Comparison of ENCODE assay signal across 8 cellular contexts in genomic region chr10:33335800-33336605, GRCh38. TPM values are rescaled to one million over a fixed set of nuclear protein-coding genes. Genes with fewer than 3 reads are reported as not detected.
A peak's percentile ranks its signal among the peaks of the same experiment; 100 is the strongest.
DNase-seq lines count a peak whose midpoint lies in the region; ATAC-seq and TF ChIP-seq lines count a peak whose summit lies in the region.

No MANE protein-coding gene starts in this region.

- DNase-seq in NCI-H1417 (lab: John Stamatoyannopoulos, UW), result peak; percentile 8 to 54 (median 36)
- no peak for DNase-seq in NCI-H1417 treated with DMSO at 0.1 percent for 48 hours (lab: John Stamatoyannopoulos, UW)
- DNase-seq in SJCRH30, result peak; percentile 21 to 34
- no peak for DNase-seq in effector memory CD4-positive, alpha-beta T cell
- DNase-seq in lung (ENCODE audit: low spot score), result peak; percentile 55
- peak; percentile 73 for DNase-seq in type B pancreatic cell (ENCODE audit: extremely low spot score, unreplicated experiment)
- no peak for DNase-seq in NCI-H2107 treated with DMSO at 0.1 percent for 48 hours (lab: John Stamatoyannopoulos, UW; ENCODE audit: unreplicated experiment)

- ATAC-seq in lung (ENCODE audit: insufficient read depth, low FRiP score) (peak; percentile 8), HG02938 (IDR thresholded peaks at IDR 0.05; ENCODE audit: unreplicated experiment) (no peak)

- H3K4me3 ChIP-seq in SJCRH30 (peak overlapping the region; percentile 75), lung (peak overlapping the region; percentile 72)
- H3K4me3 ChIP-seq in effector memory CD4-positive, alpha-beta T cell (ENCODE audit: insufficient read depth, low read depth, low read length, poor library complexity, severe bottlenecking), result peak overlapping the region; percentile 66

- peak overlapping the region; percentile 90 for H3K4me3 Mint-ChIP-seq in type B pancreatic cell

- TF ChIP-seq CTCF in lung (IDR thresholded peaks at IDR 0.05; ENCODE audit: control extremely low read depth, extremely low read depth), result no peak
- TF ChIP-seq CTCF in type B pancreatic cell (conservative IDR thresholded peaks at IDR 0.05), result no peak

- WGBS in lung, 2 donors, result 1% methylated on average over 53 of the region's 53 CpGs

- H3K36me3 Mint-ChIP-seq in type B pancreatic cell, result no peaks in the 10 kb centered on the region

- H3K4me1 Mint-ChIP-seq in type B pancreatic cell (ENCODE audit: unreplicated experiment), result peaks cover 19% of the 10 kb centered on the region

- H3K9me3 Mint-ChIP-seq in type B pancreatic cell, result no peaks in the 10 kb centered on the region

- H3K4me1 ChIP-seq in SJCRH30 (peaks cover 9% of the 10 kb centered on the region; the same call in 1 of the 2 replicates), lung (ENCODE audit: control insufficient read depth in 2 of 2, insufficient read depth in 2 of 2, low read length in 2 of 2) (peaks cover 0 to 4% of the 10 kb centered on the region in 2 donors)
- H3K4me1 ChIP-seq in effector memory CD4-positive, alpha-beta T cell (ENCODE audit: control insufficient read depth, insufficient read depth, low read length, poor library complexity, severe bottlenecking), result peaks cover 27% of the 10 kb centered on the region

- H3K27ac ChIP-seq in SJCRH30 (no peak overlapping the region; the same call in 1 of the 2 replicates), lung (ENCODE audit: low read depth in 1 of 2, low read length in 1 of 2) (peak overlapping the region; percentile 86 to 94)
- H3K27ac ChIP-seq in effector memory CD4-positive, alpha-beta T cell (ENCODE audit: insufficient read depth, low read length, poor library complexity, severe bottlenecking), result no peak overlapping the region

- H3K9me3 ChIP-seq in SJCRH30 (replicated peaks), result no peaks in the 10 kb centered on the region
- H3K9me3 ChIP-seq in effector memory CD4-positive, alpha-beta T cell (ENCODE audit: control insufficient read depth, low read length), result no peaks in the 10 kb centered on the region
- no peaks in the 10 kb centered on the region for H3K9me3 ChIP-seq in lung (ENCODE audit: control insufficient read depth in 2 of 2, insufficient read depth in 1 of 2, low read length in 1 of 2)

- H3K36me3 ChIP-seq in SJCRH30 (no peaks in the 10 kb centered on the region), lung (ENCODE audit: control insufficient read depth in 2 of 2, insufficient read depth in 2 of 2, low read length in 2 of 2) (no peaks in the 10 kb centered on the region)
- H3K36me3 ChIP-seq in effector memory CD4-positive, alpha-beta T cell (ENCODE audit: control insufficient read depth, insufficient read depth, low read length), result no peaks in the 10 kb centered on the region

- H3K27me3 ChIP-seq in SJCRH30 (no peaks in the 10 kb centered on the region), lung (ENCODE audit: control insufficient read depth, insufficient read depth) (no peaks in the 10 kb centered on the region)
- peaks cover 39% of the 10 kb centered on the region for H3K27me3 ChIP-seq in effector memory CD4-positive, alpha-beta T cell (replicated peaks; ENCODE audit: control insufficient read depth, insufficient read depth, low read length, poor library complexity, severe bottlenecking)

- peaks cover 22% of the 10 kb centered on the region for H3K27me3 Mint-ChIP-seq in type B pancreatic cell

- peak overlapping the region; percentile 67 for H3K27ac Mint-ChIP-seq in type B pancreatic cell

RNA-seq across cellular contexts. Expression of gene NRP1, which starts 1.5 kb away (rescaled TPM):
- 17.2 and 21.2 TPM in 2 replicates for total RNA-seq in SJCRH30 (2014; rRNA removed; shearing (Covaris generic))
- 100 to 1,000 TPM in 1 of 2 donors, 10 to 100 TPM in 1; 95.8 to 188 TPM for total RNA-seq in lung
- polyA plus RNA-seq in lung, result 10 to 100 TPM; 18.5 to 47.6 TPM
- 20.4 and 70.7 TPM in 2 replicates for total RNA-seq in type B pancreatic cell (ENCODE audit: low replicate concordance)

Comparison
In these comparisons a context has a peak if more than half of its experiments do, and no peak if none do; other contexts are left out.
1. DNase-seq: peak in NCI-H1417 (3 of 3), SJCRH30 (2 of 2), lung (single experiment) and type B pancreatic cell (single experiment); none in NCI-H1417 treated with DMSO at 0.1 percent for 48 hours (single experiment), effector memory CD4-positive, alpha-beta T cell (0 of 3) and NCI-H2107 treated with DMSO at 0.1 percent for 48 hours (single experiment).
2. H3K27ac ChIP-seq: peak in lung (2 of 2); none in SJCRH30 (single experiment) and effector memory CD4-positive, alpha-beta T cell (single experiment).
3. Peak in every context shown above with its lines, with median percentiles within 50 percentile points of each other: H3K4me3 ChIP-seq.